8 cellular contexts compared by ENCODE assay signal in genomic region chr6:50816115-50816675, GRCh38. TPM values are rescaled to one million over a fixed set of nuclear protein-coding genes. Genes with fewer than 3 reads are reported as not detected.
DNase-seq lines count a peak whose midpoint lies in the region; ATAC-seq and TF ChIP-seq lines count a peak whose summit lies in the region.

No MANE protein-coding gene starts in this region.

- TF ChIP-seq POLR2A in NB4 (IDR thresholded peaks at IDR 0.05; ENCODE audit: extremely low read depth, insufficient read length), result no peak

- H3K4me1 Mint-ChIP-seq in T-cell, result peaks cover 11 to 24% (median 20%) of the 10 kb centered on the region in 3 donors
- peaks cover 21% of the 10 kb centered on the region for H3K4me1 Mint-ChIP-seq in brain

- H3K4me3 Mint-ChIP-seq in T-cell (peak overlapping the region; percentile 61 to 84 (median 82)), brain (peak overlapping the region; percentile 81 to 91 (median 89))

- H3K9me3 Mint-ChIP-seq in T-cell, result no peaks in the 10 kb centered on the region
- H3K9me3 Mint-ChIP-seq in brain, result peaks cover 0 to 2% (median 0%) of the 10 kb centered on the region in 5 experiments

- H3K9ac ChIP-seq in iPS-20b (ENCODE audit: low read depth, low read length) (no peak overlapping the region), skeletal muscle tissue (ENCODE audit: low read depth in 1 of 3, low read length in 3 of 3) (peak overlapping the region in 1 of 3 donors; percentile 33)

- peak overlapping the region; percentile 51 for H3K4me3 ChIP-seq in NB4 (ENCODE audit: low read depth, low read length)
- peak overlapping the region; percentile 65 for H3K4me3 ChIP-seq in iPS-20b (ENCODE audit: low read length)
- peak overlapping the region; percentile 52 to 66 (median 56) for H3K4me3 ChIP-seq in skeletal muscle tissue (ENCODE audit: low read length in 3 of 3)

- H3K36me3 ChIP-seq in iPS-20b (ENCODE audit: insufficient read depth, low read depth, low read length), result no peaks in the 10 kb centered on the region
- H3K36me3 ChIP-seq in skeletal muscle tissue (ENCODE audit: control insufficient read depth in 3 of 3, insufficient read depth in 3 of 3, low read length in 3 of 3), result no peaks in the 10 kb centered on the region

- DNase-seq in activated effector memory CD4-positive, alpha-beta T cell treated with anti-CD3 and anti-CD28 coated beads, Interleukin-2, amount 50 U/mL, for 16 hours, result peak; percentile 80
- no peak for DNase-seq in activated effector memory CD4-positive, alpha-beta T cell treated with Interleukin-2 at 50 U/mL for 16 hours
- DNase-seq in NB4 (ENCODE audit: low read depth) (peak; percentile 76), T-cell (peak in 25 of 34 experiments; percentile 2 to 41 (median 19))

- peak; percentile 59 for TF ChIP-seq CTCF in NB4 (IDR thresholded peaks at IDR 0.05; ENCODE audit: low read depth, low read length)
- peak; percentile 86 to 92 for TF ChIP-seq CTCF in brain (conservative IDR thresholded peaks at IDR 0.05)

- H3K27ac ChIP-seq in iPS-20b (ENCODE audit: low read length), result no peak overlapping the region
- no peak overlapping the region for H3K27ac ChIP-seq in skeletal muscle tissue (ENCODE audit: low read depth, low read length)

- H3K9me3 ChIP-seq in iPS-20b (ENCODE audit: insufficient read depth, low read depth, low read length) (no peaks in the 10 kb centered on the region), skeletal muscle tissue (ENCODE audit: control insufficient read depth in 3 of 3, low read length in 3 of 3) (no peaks in the 10 kb centered on the region)

- H3K27ac Mint-ChIP-seq in T-cell, result no peak overlapping the region
- H3K27ac Mint-ChIP-seq in brain, result peak overlapping the region in 2 of 5 experiments; percentile 46 to 56

- POLR2A ChIA-PET in T-cell (lab: Charles Lee), result no interaction called here

- H3K27me3 ChIP-seq in iPS-20b (ENCODE audit: insufficient read depth, low read length), result peaks cover 81% of the 10 kb centered on the region
- H3K27me3 ChIP-seq in skeletal muscle tissue (ENCODE audit: control insufficient read depth in 3 of 3, insufficient read depth in 3 of 3, low read length in 3 of 3), result peaks cover 36 to 66% (median 62%) of the 10 kb centered on the region in 3 donors

- CTCF ChIA-PET in T-cell (lab: Charles Lee), result interaction anchor here (0.7 to 1.0 kb wide), 2 partner anchors 1205 to 1233 kb away, joined by 3 read pairs; no protein-coding TSS in a partner anchor

- peaks cover 46 to 57% of the 10 kb centered on the region in 2 donors for H3K27me3 Mint-ChIP-seq in T-cell
- peaks cover 86% of the 10 kb centered on the region for H3K27me3 Mint-ChIP-seq in brain

- peak; percentile 65 for ATAC-seq in HG02623 (IDR thresholded peaks at IDR 0.05; ENCODE audit: unreplicated experiment)
- ATAC-seq in T-cell (replicated peaks in 1 of 4), result peak in 1 of 4 experiments; percentile 38

- no peaks in the 10 kb centered on the region; the same call in 1 of the 2 replicates for H3K4me1 ChIP-seq in iPS-20b (ENCODE audit: insufficient read depth, low read length)
- H3K4me1 ChIP-seq in skeletal muscle tissue (ENCODE audit: control insufficient read depth in 3 of 3, insufficient read depth in 3 of 3, low read length in 3 of 3), result peaks cover 0 to 8% (median 6%) of the 10 kb centered on the region in 3 donors

- H3K36me3 Mint-ChIP-seq in T-cell (no peaks in the 10 kb centered on the region), brain (no peaks in the 10 kb centered on the region)

RNA-seq across cellular contexts. Expression of gene TFAP2B, which starts 2.5 kb away (rescaled TPM):
- total RNA-seq in T-cell, result not detected
- polyA plus RNA-seq in brain (ENCODE audit: insufficient read depth, low read depth, low replicate concordance), result not detected
- total RNA-seq in skeletal muscle tissue, result not detected
